Comparison of ENCODE assay signal across 10 cellular contexts in genomic region chr3:52408466-52408865, GRCh38. TPM values are rescaled to one million over a fixed set of nuclear protein-coding genes. Genes with fewer than 3 reads are reported as not detected.
DNase-seq lines count a peak whose midpoint lies in the region; ATAC-seq and TF ChIP-seq lines count a peak whose summit lies in the region.
"Had no signal": no experiment of that assay in that cellular context is flagged by ENCODE, and none has a peak within 500 bp of the region (broad histone marks: within the 10 kb centered on the region; RNA-seq: fewer than 3 reads in every experiment).

No MANE protein-coding gene starts in this region.

- no peaks in the 10 kb centered on the region for H3K36me3 ChIP-seq in hepatocyte (replicated peaks; ENCODE audit: insufficient read depth, low read depth)

- no peak for DNase-seq in T-helper 2 cell treated with Interferon-gamma antibody and Interleukin-4, amounts not matched to agents 5 μg/mL and 100 μg/mL, for 36 hours (ENCODE audit: low spot score)
- DNase-seq in T-helper 2 cell (no peak), hepatocyte (ENCODE audit: low spot score) (no peak), NCI-H2081 treated with DMSO at 0.1 percent for 48 hours (lab: John Stamatoyannopoulos, UW) (no peak), mesenteric fat pad (ENCODE audit: low spot score) (no peak)
- no peak for DNase-seq in activated CD8-positive, alpha-beta T cell treated with anti-CD3 and anti-CD28 coated beads for 36 hours
- no peak for DNase-seq in stimulated activated effector memory CD8-positive, alpha-beta T cell treated with anti-CD3 and anti-CD28 coated beads, Interleukin-12 subunit alpha, Interleukin-12 subunit beta, amount 100 ng/mL, for 72 hours (ENCODE audit: low spot score in 2 of 2)
- DNase-seq: stimulated activated CD4-positive, alpha-beta T cell treated with anti-CD3 and anti-CD28 coated beads, Interleukin-4, amount 100 ng/mL, for 24 hours had no signal

- ATAC-seq in activated CD8-positive, alpha-beta T cell treated with anti-CD3 and anti-CD28 coated beads for 36 hours, result no peak
- no peak for ATAC-seq in stimulated activated effector memory CD8-positive, alpha-beta T cell treated with anti-CD3 and anti-CD28 coated beads, Interleukin-12 subunit alpha, Interleukin-12 subunit beta, amount 100 ng/mL, for 72 hours
- ATAC-seq in HG02798 (IDR thresholded peaks at IDR 0.05; ENCODE audit: poor library complexity, unreplicated experiment), result no peak

- peak overlapping the region; percentile 97 for H3K4me2 ChIP-seq in hepatocyte

- H2AFZ ChIP-seq in hepatocyte, result no peak overlapping the region

- H3K4me3 Mint-ChIP-seq in T-helper 2 cell treated with Interferon-gamma antibody and Interleukin-4, amounts not matched to agents 5 μg/mL and 100 μg/mL, for 36 hours, result peak overlapping the region; percentile 82
- peak overlapping the region; percentile 95 for H3K4me3 Mint-ChIP-seq in activated CD8-positive, alpha-beta T cell treated with anti-CD3 and anti-CD28 coated beads for 36 hours
- H3K4me3 Mint-ChIP-seq in stimulated activated effector memory CD8-positive, alpha-beta T cell treated with anti-CD3 and anti-CD28 coated beads, Interleukin-12 subunit alpha, Interleukin-12 subunit beta, amount 100 ng/mL, for 72 hours, result peak overlapping the region; percentile 89

- no peaks in the 10 kb centered on the region for H4K20me1 ChIP-seq in hepatocyte (ENCODE audit: insufficient read depth, poor library complexity, severe bottlenecking)

- H3K9me2 ChIP-seq in hepatocyte (replicated peaks; ENCODE audit: insufficient read depth), result no peaks in the 10 kb centered on the region

- peaks cover 44% of the 10 kb centered on the region for H3K79me2 ChIP-seq in hepatocyte

- 98% methylated on average over 8 of the region's 8 CpGs for WGBS in hepatocyte (ENCODE audit: low lambda C conversion rate, missing lambda C conversion rate)

- no peaks in the 10 kb centered on the region for H3K27me3 Mint-ChIP-seq in T-helper 2 cell treated with Interferon-gamma antibody and Interleukin-4, amounts not matched to agents 5 μg/mL and 100 μg/mL, for 36 hours (ENCODE audit: low read depth)
- no peaks in the 10 kb centered on the region for H3K27me3 Mint-ChIP-seq in activated CD8-positive, alpha-beta T cell treated with anti-CD3 and anti-CD28 coated beads for 36 hours

- H3K4me3 ChIP-seq in hepatocyte, result no peak overlapping the region

- peaks cover 36% of the 10 kb centered on the region for H3K36me3 Mint-ChIP-seq in T-helper 2 cell treated with Interferon-gamma antibody and Interleukin-4, amounts not matched to agents 5 μg/mL and 100 μg/mL, for 36 hours (ENCODE audit: low read depth)
- H3K36me3 Mint-ChIP-seq in activated CD8-positive, alpha-beta T cell treated with anti-CD3 and anti-CD28 coated beads for 36 hours (ENCODE audit: low read depth), result peaks cover 28% of the 10 kb centered on the region
- peaks cover 72% of the 10 kb centered on the region for H3K36me3 Mint-ChIP-seq in stimulated activated effector memory CD8-positive, alpha-beta T cell treated with anti-CD3 and anti-CD28 coated beads, Interleukin-12 subunit alpha, Interleukin-12 subunit beta, amount 100 ng/mL, for 72 hours

- no peak for TF ChIP-seq CTCF in activated CD8-positive, alpha-beta T cell treated with anti-CD3 and anti-CD28 coated beads for 36 hours (IDR thresholded peaks at IDR 0.05)
- TF ChIP-seq CTCF in hepatocyte (IDR thresholded peaks at IDR 0.05; ENCODE audit: poor library complexity), result no peak

- no peak overlapping the region for H3K27ac ChIP-seq in hepatocyte

- H3K4me1 ChIP-seq in hepatocyte (ENCODE audit: insufficient read depth), result peaks cover 23% of the 10 kb centered on the region

- peaks cover 29% of the 10 kb centered on the region for H3K4me1 Mint-ChIP-seq in T-helper 2 cell treated with Interferon-gamma antibody and Interleukin-4, amounts not matched to agents 5 μg/mL and 100 μg/mL, for 36 hours (ENCODE audit: low read depth)
- peaks cover 38% of the 10 kb centered on the region for H3K4me1 Mint-ChIP-seq in activated CD8-positive, alpha-beta T cell treated with anti-CD3 and anti-CD28 coated beads for 36 hours (ENCODE audit: low read depth)
- peaks cover 52% of the 10 kb centered on the region for H3K4me1 Mint-ChIP-seq in stimulated activated effector memory CD8-positive, alpha-beta T cell treated with anti-CD3 and anti-CD28 coated beads, Interleukin-12 subunit alpha, Interleukin-12 subunit beta, amount 100 ng/mL, for 72 hours

- intact Hi-C loops in activated CD8-positive, alpha-beta T cell treated with anti-CD3 and anti-CD28 coated beads for 36 hours (cut with micrococcal nuclease), result no loop called here

- CTCF ChIA-PET in activated CD8-positive, alpha-beta T cell treated with anti-CD3 and anti-CD28 coated beads for 36 hours (lab: Charles Lee), result interaction anchor here (1.1 kb wide), 1 partner anchor 128 kb away, joined by 3 read pairs; the partner anchor contains the start of gene UQCC5

- POLR2A ChIA-PET in activated CD8-positive, alpha-beta T cell treated with anti-CD3 and anti-CD28 coated beads for 36 hours (lab: Charles Lee), result interaction anchor here (0.6 kb wide), 1 partner anchor 26 kb away, joined by 4 read pairs; no protein-coding TSS in a partner anchor

- peak overlapping the region; percentile 96 for H3K27ac Mint-ChIP-seq in T-helper 2 cell treated with Interferon-gamma antibody and Interleukin-4, amounts not matched to agents 5 μg/mL and 100 μg/mL, for 36 hours
- H3K27ac Mint-ChIP-seq in activated CD8-positive, alpha-beta T cell treated with anti-CD3 and anti-CD28 coated beads for 36 hours, result peak overlapping the region; percentile 76
- peak overlapping the region; percentile 95 for H3K27ac Mint-ChIP-seq in stimulated activated effector memory CD8-positive, alpha-beta T cell treated with anti-CD3 and anti-CD28 coated beads, Interleukin-12 subunit alpha, Interleukin-12 subunit beta, amount 100 ng/mL, for 72 hours

- no peaks in the 10 kb centered on the region for H3K9me3 ChIP-seq in hepatocyte (ENCODE audit: low read depth)
- H3K9me3 ChIP-seq: ascending aorta had no signal

- no peaks in the 10 kb centered on the region for H3K9me3 Mint-ChIP-seq in T-helper 2 cell treated with Interferon-gamma antibody and Interleukin-4, amounts not matched to agents 5 μg/mL and 100 μg/mL, for 36 hours
- no peaks in the 10 kb centered on the region for H3K9me3 Mint-ChIP-seq in activated CD8-positive, alpha-beta T cell treated with anti-CD3 and anti-CD28 coated beads for 36 hours
- H3K9me3 Mint-ChIP-seq in stimulated activated effector memory CD8-positive, alpha-beta T cell treated with anti-CD3 and anti-CD28 coated beads, Interleukin-12 subunit alpha, Interleukin-12 subunit beta, amount 100 ng/mL, for 72 hours, result no peaks in the 10 kb centered on the region

- no peaks in the 10 kb centered on the region for H3K27me3 ChIP-seq in hepatocyte
- H3K27me3 ChIP-seq: ascending aorta had no signal

RNA-seq across cellular contexts. Expression of gene BAP1, which starts 1.3 kb away (rescaled TPM):
- 100 to 1,000 TPM in 1 of 2 experiments, 10 to 100 TPM in 1; 98.1 to 101 TPM for total RNA-seq in activated CD8-positive, alpha-beta T cell treated with anti-CD3 and anti-CD28 coated beads for 36 hours
- total RNA-seq in hepatocyte, result 54.1 and 68.5 TPM in 2 replicates
- polyA plus RNA-seq in hepatocyte, result 57.4 and 59.2 TPM in 2 replicates
- total RNA-seq in mesenteric fat pad, result 66.6 TPM

RNA-seq across cellular contexts. Expression of gene PHF7, which starts 2.0 kb away (rescaled TPM):
- 10 to 100 TPM; 18.4 to 20.6 TPM for total RNA-seq in activated CD8-positive, alpha-beta T cell treated with anti-CD3 and anti-CD28 coated beads for 36 hours
- total RNA-seq in hepatocyte (7.1 and 7.2 TPM in 2 replicates), mesenteric fat pad (10.1 TPM)
- 3.9 and 7.1 TPM in 2 replicates for polyA plus RNA-seq in hepatocyte
- total RNA-seq: ascending aorta had no signal

RNA-seq across cellular contexts. Expression of gene SEMA3G, which starts 36.4 kb away (rescaled TPM):
- total RNA-seq in activated CD8-positive, alpha-beta T cell treated with anti-CD3 and anti-CD28 coated beads for 36 hours, result not detected
- 1.5 and 3.8 TPM in 2 replicates for total RNA-seq in hepatocyte
- polyA plus RNA-seq in hepatocyte, result 0.48 and 1.5 TPM in 2 replicates
- 144 TPM for total RNA-seq in mesenteric fat pad

RNA-seq across cellular contexts. Expression of gene TNNC1, which starts 45.4 kb away (rescaled TPM):
- total RNA-seq in activated CD8-positive, alpha-beta T cell treated with anti-CD3 and anti-CD28 coated beads for 36 hours, result 1 to 10 TPM; 4.8 to 5.9 TPM
- 15.0 and 16.1 TPM in 2 replicates for total RNA-seq in hepatocyte
- 9.7 and 19.8 TPM in 2 replicates for polyA plus RNA-seq in hepatocyte
- total RNA-seq in mesenteric fat pad, result not detected

RNA-seq across cellular contexts. Expression of gene NISCH, which starts 46.9 kb away (rescaled TPM):
- total RNA-seq in activated CD8-positive, alpha-beta T cell treated with anti-CD3 and anti-CD28 coated beads for 36 hours, result 10 to 100 TPM; 57.1 to 57.4 TPM
- total RNA-seq in hepatocyte (52.1 and 74.5 TPM in 2 replicates), mesenteric fat pad (71.6 TPM)
- polyA plus RNA-seq in hepatocyte, result 58.9 and 66.3 TPM in 2 replicates

Comparison
In these comparisons a context has a peak if more than half of its experiments do, and no peak if none do; other contexts are left out.
1. RNA of gene SEMA3G, which starts 36.4 kb away (total RNA-seq): 144 TPM in mesenteric fat pad (single experiment); 1.5 to 3.8 TPM in hepatocyte and not detected in activated CD8-positive, alpha-beta T cell treated with anti-CD3 and anti-CD28 coated beads for 36 hours; every median in the first group is over 10 times any median in the second.
2. Peak in every context shown above with its lines, with median percentiles within 50 percentile points of each other: H3K27ac Mint-ChIP-seq and H3K4me3 Mint-ChIP-seq.